In the genomic region with DNA sequence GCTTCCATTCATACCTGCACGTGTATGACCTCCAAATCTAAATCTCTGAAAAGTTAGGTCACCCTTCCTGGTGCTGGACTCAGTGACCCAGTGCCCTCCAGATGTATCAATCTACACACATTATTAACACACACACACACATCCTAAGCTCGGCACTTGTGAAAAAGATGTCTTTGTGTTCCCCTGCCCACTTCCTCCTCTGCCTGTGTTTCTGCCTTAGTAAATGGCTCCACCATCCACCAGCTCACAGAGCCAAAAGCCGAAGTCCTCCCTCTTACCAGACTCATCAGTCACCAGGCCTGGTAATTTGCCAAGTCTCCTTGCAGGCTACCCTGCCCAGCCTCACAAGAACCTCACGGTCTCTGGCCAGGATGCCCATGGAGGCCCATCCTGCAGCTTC, we compare ENCODE assay signal across 19 cellular contexts.
"Had no signal": no experiment of that assay in that cellular context is flagged by ENCODE, and none has a peak within 500 bp of the region (broad histone marks: within the 10 kb centered on the region; RNA-seq: fewer than 3 reads in every experiment).

No MANE protein-coding gene starts in this region.

- ATAC-seq: activated T-helper 17 cell treated with anti-CD3 and anti-CD28 coated beads, Interleukin-2, amount 50 U/mL, for 72 hours; foreskin keratinocyte; left ventricle myocardium superior; mucosa of descending colon; sciatic nerve had no signal

- H3K9me3 ChIP-seq: mucosa of descending colon, suprapubic skin had no signal

- H3K4me1 Mint-ChIP-seq: activated B cell treated with CpG ODN at 0.5 μM for 24 hours; activated T-helper 17 cell treated with anti-CD3 and anti-CD28 coated beads, Interleukin-2, amount 50 U/mL, for 72 hours; memory B cell had no signal

- H3K27ac ChIP-seq: foreskin keratinocyte, suprapubic skin had no signal

- H3K36me3 Mint-ChIP-seq: memory B cell, type B pancreatic cell had no signal

- DNase-seq: activated B cell treated with CpG ODN at 0.5 μM for 24 hours; activated CD4-positive, alpha-beta T cell treated with anti-CD3 and anti-CD28 coated beads, Interleukin-2, amount 10 ng/mL, durations not matched to agents 24 days and 14 days; activated T-cell treated with anti-CD3 and anti-CD28 coated beads for 4 hours; effector memory CD4-positive, alpha-beta T cell; foreskin keratinocyte; glutamatergic neuron; hypothalamus; left ventricle myocardium superior; mucosa of descending colon had no signal

- H3K27me3 ChIP-seq: foreskin keratinocyte, suprapubic skin had no signal

- H3K27ac Mint-ChIP-seq: activated B cell treated with CpG ODN at 0.5 μM for 24 hours; activated CD4-positive, alpha-beta T cell treated with anti-CD3 and anti-CD28 coated beads, Interleukin-2, amount 10 ng/mL, durations not matched to agents 24 days and 14 days; activated T-helper 17 cell treated with anti-CD3 and anti-CD28 coated beads, Interleukin-2, amount 50 U/mL, for 72 hours; dendritic cell treated with granulocyte-macrophage colony-stimulating factor and Interleukin-4, amounts not matched to agents 40 ng/mL and 50 ng/mL, for 4 days; memory B cell; progenitor cell of endocrine pancreas; stimulated activated naive CD8-positive, alpha-beta T cell treated with anti-CD3 and anti-CD28 coated beads, Interleukin-15, Interleukin-2, amounts not matched to agents 100 ng/mL and 50 ng/mL, for 24 hours; T-helper 2 cell treated with Interferon-gamma antibody and Interleukin-4, amounts not matched to agents 5 μg/mL and 100 μg/mL, for 36 hours; type B pancreatic cell had no signal

- H3K27me3 Mint-ChIP-seq: activated CD4-positive, alpha-beta T cell treated with anti-CD3 and anti-CD28 coated beads, Interleukin-2, amount 10 ng/mL, durations not matched to agents 24 days and 14 days; activated T-helper 17 cell treated with anti-CD3 and anti-CD28 coated beads, Interleukin-2, amount 50 U/mL, for 72 hours; dendritic cell treated with granulocyte-macrophage colony-stimulating factor and Interleukin-4, amounts not matched to agents 40 ng/mL and 50 ng/mL, for 4 days; type B pancreatic cell had no signal

- H3K4me3 Mint-ChIP-seq: activated B cell treated with CpG ODN at 0.5 μM for 24 hours; activated CD4-positive, alpha-beta T cell treated with anti-CD3 and anti-CD28 coated beads, Interleukin-2, amount 10 ng/mL, durations not matched to agents 24 days and 14 days; activated T-helper 17 cell treated with anti-CD3 and anti-CD28 coated beads, Interleukin-2, amount 50 U/mL, for 72 hours; dendritic cell treated with granulocyte-macrophage colony-stimulating factor and Interleukin-4, amounts not matched to agents 40 ng/mL and 50 ng/mL, for 4 days; memory B cell; nephron; stimulated activated naive CD8-positive, alpha-beta T cell treated with anti-CD3 and anti-CD28 coated beads, Interleukin-15, Interleukin-2, amounts not matched to agents 100 ng/mL and 50 ng/mL, for 24 hours; T-helper 2 cell treated with Interferon-gamma antibody and Interleukin-4, amounts not matched to agents 5 μg/mL and 100 μg/mL, for 36 hours; type B pancreatic cell had no signal

- H3K4me1 ChIP-seq: foreskin keratinocyte, suprapubic skin had no signal

- H3K4me3 ChIP-seq: mucosa of descending colon, suprapubic skin had no signal

- H3K36me3 ChIP-seq: suprapubic skin had no signal

- H3K9me3 Mint-ChIP-seq: activated B cell treated with CpG ODN at 0.5 μM for 24 hours; activated CD4-positive, alpha-beta T cell treated with anti-CD3 and anti-CD28 coated beads, Interleukin-2, amount 10 ng/mL, durations not matched to agents 24 days and 14 days; activated T-helper 17 cell treated with anti-CD3 and anti-CD28 coated beads, Interleukin-2, amount 50 U/mL, for 72 hours; dendritic cell treated with granulocyte-macrophage colony-stimulating factor and Interleukin-4, amounts not matched to agents 40 ng/mL and 50 ng/mL, for 4 days; stimulated activated naive CD8-positive, alpha-beta T cell treated with anti-CD3 and anti-CD28 coated beads, Interleukin-15, Interleukin-2, amounts not matched to agents 100 ng/mL and 50 ng/mL, for 24 hours; T-helper 2 cell treated with Interferon-gamma antibody and Interleukin-4, amounts not matched to agents 5 μg/mL and 100 μg/mL, for 36 hours; type B pancreatic cell had no signal
